ENCODE assay signal across 20 cellular contexts in the genomic region with DNA sequence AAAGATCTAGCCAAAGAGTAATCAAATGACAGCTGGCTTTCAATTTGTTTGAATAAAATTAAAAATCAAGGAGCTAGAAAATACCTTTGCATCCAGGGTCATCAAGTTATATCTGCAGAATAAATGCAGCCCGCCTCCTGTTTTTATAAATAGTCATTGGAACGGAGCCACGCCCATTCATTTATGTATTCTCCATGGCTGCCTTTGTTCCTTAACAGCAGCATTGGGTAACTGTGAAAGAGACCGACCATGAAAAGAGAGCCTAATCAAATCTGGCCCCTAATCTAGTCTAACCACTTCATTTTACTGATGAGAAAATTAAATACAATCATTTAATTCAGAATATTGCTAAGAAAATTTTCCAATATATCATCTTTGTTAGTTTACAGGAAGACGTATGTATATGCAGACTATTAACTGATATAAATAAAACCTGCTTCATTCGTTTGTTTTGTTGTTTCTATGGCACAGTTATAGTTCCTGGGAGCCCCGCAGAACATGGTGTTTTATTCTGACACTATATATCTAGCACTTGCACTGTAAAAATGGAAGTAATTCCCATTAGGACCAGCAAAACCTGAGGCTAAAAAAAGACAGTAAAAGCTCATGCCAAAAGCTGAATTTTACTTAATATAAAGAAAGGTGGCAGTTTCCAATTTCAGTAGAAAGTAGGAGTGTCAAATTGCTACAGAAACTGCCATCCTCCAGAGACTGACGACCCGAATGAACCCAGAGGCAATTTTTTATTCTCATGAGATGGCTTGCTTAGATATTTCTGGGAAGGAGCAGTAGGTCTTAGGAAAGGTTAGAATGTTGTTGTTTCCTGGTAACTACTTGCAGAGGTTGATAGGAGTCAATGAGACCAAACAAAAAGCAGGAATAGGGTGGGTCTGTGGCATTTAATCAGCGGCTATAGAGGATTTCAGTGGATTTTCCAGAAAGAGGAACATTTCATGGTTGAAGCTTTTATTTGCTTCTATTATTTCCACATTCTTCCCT.
A peak's percentile ranks its signal among the peaks of the same experiment; 100 is the strongest.
DNase-seq lines count a peak whose midpoint lies in the region; ATAC-seq and TF ChIP-seq lines count a peak whose summit lies in the region.
"Had no signal": no experiment of that assay in that cellular context is flagged by ENCODE, and none has a peak within 500 bp of the region (broad histone marks: within the 10 kb centered on the region; RNA-seq: fewer than 3 reads in every experiment).

No MANE protein-coding gene starts in this region.

- no peak overlapping the region for H3K4me3 ChIP-seq in choroid plexus epithelial cell (ENCODE audit: low read depth, low read length)
- H3K4me3 ChIP-seq in muscle layer of duodenum (ENCODE audit: low read depth in 1 of 2, low read length in 2 of 2) = no peak overlapping the region
- H3K4me3 ChIP-seq in skin epidermis = no peak overlapping the region
- H3K4me3 ChIP-seq: BLaER1, colonic mucosa had no signal

- DNase-seq in NCI-H1092 treated with DMSO at 0.1 percent for 48 hours (lab: John Stamatoyannopoulos, UW) = peak; percentile 1
- DNase-seq in NCI-H1092 (lab: John Stamatoyannopoulos, UW) = no peak
- peak; percentile 6 for DNase-seq in choroid plexus epithelial cell (ENCODE audit: low read depth)
- no peak for DNase-seq in activated effector memory CD4-positive, alpha-beta T cell treated with anti-CD3 and anti-CD28 coated beads, Interleukin-2, amount 50 U/mL, for 16 hours
- DNase-seq: 8988T, colonic mucosa, mammary epithelial cell, MM.1S, SHP77, T-helper 17 cell, trophoblast cell had no signal

- no peaks in the 10 kb centered on the region for H3K36me3 ChIP-seq in muscle layer of duodenum (ENCODE audit: control insufficient read depth in 1 of 2, insufficient read depth in 2 of 2, low read length in 2 of 2)
- H3K36me3 ChIP-seq: BLaER1, colonic mucosa, neutrophil had no signal

- no peak for TF ChIP-seq CTCF in choroid plexus epithelial cell (conservative IDR thresholded peaks at IDR 0.05; ENCODE audit: low read depth, low read length)

- H3K9me3 ChIP-seq in muscle layer of duodenum (ENCODE audit: control insufficient read depth in 1 of 2, low read length in 2 of 2) = no peaks in the 10 kb centered on the region
- H3K9me3 ChIP-seq: BLaER1, colonic mucosa, neutrophil had no signal

- H3K27ac ChIP-seq in muscle layer of duodenum (ENCODE audit: low read length) (peak overlapping the region; percentile 39), skin epidermis (peak overlapping the region in 13 of 21 experiments; percentile 1 to 82 (median 42))
- H3K27ac ChIP-seq: BLaER1, colonic mucosa, epithelial cell of prostate, neutrophil had no signal

- ATAC-seq in HG02798 (IDR thresholded peaks at IDR 0.05; ENCODE audit: poor library complexity, unreplicated experiment) = no peak
- no peak for ATAC-seq in GM19395 (IDR thresholded peaks at IDR 0.05; ENCODE audit: unreplicated experiment)
- ATAC-seq: activated CD4-positive, CD25-positive, alpha-beta regulatory T cell treated with anti-CD3 and anti-CD28 coated beads, Interleukin-2, amount 50 U/mL, for 24 hours; stimulated activated effector memory CD8-positive, alpha-beta T cell treated with anti-CD3 and anti-CD28 coated beads, Interleukin-12 subunit alpha, Interleukin-12 subunit beta, amount 100 ng/mL, for 72 hours; T-helper 17 cell had no signal

- H3K4me1 ChIP-seq in muscle layer of duodenum (ENCODE audit: control insufficient read depth in 1 of 2, insufficient read depth in 2 of 2, low read length in 2 of 2) = peaks cover 0 to 3% of the 10 kb centered on the region in 2 donors
- H3K4me1 ChIP-seq: BLaER1, colonic mucosa had no signal

- H3K27me3 ChIP-seq in muscle layer of duodenum (ENCODE audit: low read depth, low read length) = no peaks in the 10 kb centered on the region
- H3K27me3 ChIP-seq: BLaER1, colonic mucosa, neutrophil had no signal

Comparison
In these comparisons a context has a peak if more than half of its experiments do, and no peak if none do; other contexts are left out.
1. DNase-seq: peak in NCI-H1092 treated with DMSO at 0.1 percent for 48 hours (single experiment) and choroid plexus epithelial cell (single experiment); none in NCI-H1092 (single experiment) and activated effector memory CD4-positive, alpha-beta T cell treated with anti-CD3 and anti-CD28 coated beads, Interleukin-2, amount 50 U/mL, for 16 hours (single experiment).